Comparison of ENCODE assay signal across 23 cellular contexts in genomic region chr6:33406161-33406560, GRCh38. TPM values are rescaled to one million over a fixed set of nuclear protein-coding genes. Genes with fewer than 3 reads are reported as not detected.
DNase-seq lines count a peak whose midpoint lies in the region; ATAC-seq and TF ChIP-seq lines count a peak whose summit lies in the region.
"Had no signal": no experiment of that assay in that cellular context is flagged by ENCODE, and none has a peak within 500 bp of the region (broad histone marks: within the 10 kb centered on the region; RNA-seq: fewer than 3 reads in every experiment).

No MANE protein-coding gene starts in this region.

- H3K36me3 Mint-ChIP-seq in activated naive CD4-positive, alpha-beta T cell treated with anti-CD3 and anti-CD28 coated beads, Interleukin-2, amount 50 U/mL, for 72 hours, result peaks cover 40 to 55% of the 10 kb centered on the region in 2 donors
- peaks cover 4% of the 10 kb centered on the region for H3K36me3 Mint-ChIP-seq in T-helper 17 cell (ENCODE audit: low read depth)
- no peaks in the 10 kb centered on the region for H3K36me3 Mint-ChIP-seq in osteocyte (ENCODE audit: unreplicated experiment)

- H3K27me3 Mint-ChIP-seq in T-helper 17 cell (no peaks in the 10 kb centered on the region), osteocyte (ENCODE audit: unreplicated experiment) (no peaks in the 10 kb centered on the region)
- H3K27me3 Mint-ChIP-seq: activated CD4-positive, alpha-beta T cell treated with anti-CD3 and anti-CD28 coated beads, Interleukin-2, amount 10 ng/mL, durations not matched to agents 24 days and 14 days; naive thymus-derived CD4-positive, alpha-beta T cell had no signal

- H3K27ac Mint-ChIP-seq in activated naive CD4-positive, alpha-beta T cell treated with anti-CD3 and anti-CD28 coated beads, Interleukin-2, amount 50 U/mL, for 72 hours, result peak overlapping the region; percentile 17 to 69
- peak overlapping the region; percentile 74 for H3K27ac Mint-ChIP-seq in T-helper 17 cell
- peak overlapping the region; percentile 31 for H3K27ac Mint-ChIP-seq in osteocyte (ENCODE audit: unreplicated experiment)

- no peaks in the 10 kb centered on the region for H3K9me3 ChIP-seq in T-helper 17 cell (ENCODE audit: control insufficient read depth, low read length, poor library complexity, severe bottlenecking)
- H3K9me3 ChIP-seq: lower lobe of right lung, prostate gland, tibial nerve had no signal

- no peak for DNase-seq in activated naive CD4-positive, alpha-beta T cell treated with anti-CD3 and anti-CD28 coated beads, Interleukin-2, amount 50 U/mL, for 72 hours (ENCODE audit: low spot score in 2 of 2)
- no peak for DNase-seq in activated naive CD4-positive, alpha-beta T cell treated with Interleukin-2 at 50 U/mL for 16 hours
- no peak for DNase-seq in T-helper 17 cell
- DNase-seq in osteocyte (ENCODE audit: extremely low spot score, unreplicated experiment), result no peak
- no peak for DNase-seq in DMS153 treated with DMSO at 0.1 percent for 48 hours (lab: John Stamatoyannopoulos, UW; ENCODE audit: unreplicated experiment)
- DNase-seq: activated CD4-positive, alpha-beta T cell treated with anti-CD3 and anti-CD28 coated beads, Interleukin-2, amount 10 ng/mL, durations not matched to agents 24 days and 14 days; activated gamma-delta T cell treated with Interleukin-2 at 50 U/mL for 16 hours; activated T-cell treated with anti-CD3 and anti-CD28 coated beads, Interleukin-2, amount 50 U/mL, for 48 hours; DMS53; H9; KG1; lower lobe of right lung; naive thymus-derived CD4-positive, alpha-beta T cell; NCI-H1105; NCI-H187; NCI-H510A; nucleus accumbens; stimulated activated CD4-positive, alpha-beta T cell treated with anti-CD3 and anti-CD28 coated beads, Interleukin-4, amount 100 ng/mL, for 1 hour; T1000 had no signal

- peak overlapping the region; percentile 77 for H3K4me3 Mint-ChIP-seq in T-helper 17 cell
- no peak overlapping the region for H3K4me3 Mint-ChIP-seq in osteocyte (ENCODE audit: unreplicated experiment)
- H3K4me3 Mint-ChIP-seq: activated CD4-positive, alpha-beta T cell treated with anti-CD3 and anti-CD28 coated beads, Interleukin-2, amount 10 ng/mL, durations not matched to agents 24 days and 14 days; H9 had no signal

- H3K4me1 Mint-ChIP-seq in T-helper 17 cell (peaks cover 20% of the 10 kb centered on the region), osteocyte (ENCODE audit: unreplicated experiment) (peaks cover 5% of the 10 kb centered on the region)

- no peak for ATAC-seq in activated naive CD4-positive, alpha-beta T cell treated with anti-CD3 and anti-CD28 coated beads, Interleukin-2, amount 50 U/mL, for 72 hours
- no peak for ATAC-seq in T-helper 17 cell
- ATAC-seq in GM19463 (IDR thresholded peaks at IDR 0.05; ENCODE audit: unreplicated experiment), result no peak
- ATAC-seq: lower lobe of right lung; naive thymus-derived CD4-positive, alpha-beta T cell; sciatic nerve had no signal

- no peaks in the 10 kb centered on the region for H3K9me3 Mint-ChIP-seq in activated naive CD4-positive, alpha-beta T cell treated with anti-CD3 and anti-CD28 coated beads, Interleukin-2, amount 50 U/mL, for 72 hours
- H3K9me3 Mint-ChIP-seq in osteocyte (ENCODE audit: unreplicated experiment), result no peaks in the 10 kb centered on the region
- H3K9me3 Mint-ChIP-seq: activated CD4-positive, alpha-beta T cell treated with anti-CD3 and anti-CD28 coated beads, Interleukin-2, amount 10 ng/mL, durations not matched to agents 24 days and 14 days; H9 had no signal

- TF ChIP-seq CTCF in osteocyte (IDR thresholded peaks at IDR 0.05), result no peak

RNA-seq across cellular contexts. Expression of gene PHF1, which starts 4.7 kb away (rescaled TPM):
- 100 to 1,000 TPM in 1 of 2 donors, 10 to 100 TPM in 1; 27.5 to 156 TPM for total RNA-seq in activated naive CD4-positive, alpha-beta T cell treated with anti-CD3 and anti-CD28 coated beads, Interleukin-2, amount 50 U/mL, for 72 hours
- total RNA-seq in T-helper 17 cell (100 to 1,000 TPM; 448 to 472 TPM), osteocyte (50.3 and 53.5 TPM in 2 replicates)

RNA-seq across cellular contexts. Expression of gene CUTA, which starts 11.7 kb away (rescaled TPM):
- 100 to 1,000 TPM; 186 to 334 TPM for total RNA-seq in activated naive CD4-positive, alpha-beta T cell treated with anti-CD3 and anti-CD28 coated beads, Interleukin-2, amount 50 U/mL, for 72 hours
- total RNA-seq in T-helper 17 cell, result 100 to 1,000 TPM; 195 to 196 TPM
- 302 and 325 TPM in 2 replicates for total RNA-seq in osteocyte

RNA-seq across cellular contexts. Expression of gene SYNGAP1, which starts 13.7 kb away (rescaled TPM):
- total RNA-seq in activated naive CD4-positive, alpha-beta T cell treated with anti-CD3 and anti-CD28 coated beads, Interleukin-2, amount 50 U/mL, for 72 hours, result 10 to 100 TPM; 70.5 to 71.7 TPM
- total RNA-seq in T-helper 17 cell (10 to 100 TPM; 82.3 to 83.9 TPM), osteocyte (30.7 and 34.7 TPM in 2 replicates)

RNA-seq across cellular contexts. Expression of gene KIFC1, which starts 14.5 kb away (rescaled TPM):
- 100 to 1,000 TPM; 103 to 170 TPM for total RNA-seq in activated naive CD4-positive, alpha-beta T cell treated with anti-CD3 and anti-CD28 coated beads, Interleukin-2, amount 50 U/mL, for 72 hours
- total RNA-seq in T-helper 17 cell, result 1 to 10 TPM; 1.3 to 3.7 TPM
- total RNA-seq in osteocyte, result 10.8 and 11.6 TPM in 2 replicates

RNA-seq across cellular contexts. Expression of gene ZBTB9, which starts 48.2 kb away (rescaled TPM):
- 10 to 100 TPM in 1 of 2 donors, 1 to 10 TPM in 1; 9.4 to 12.5 TPM for total RNA-seq in activated naive CD4-positive, alpha-beta T cell treated with anti-CD3 and anti-CD28 coated beads, Interleukin-2, amount 50 U/mL, for 72 hours
- total RNA-seq in T-helper 17 cell (1 to 10 TPM; 3.9 to 4.4 TPM), osteocyte (7.0 and 7.5 TPM in 2 replicates)
